In the genomic region with DNA sequence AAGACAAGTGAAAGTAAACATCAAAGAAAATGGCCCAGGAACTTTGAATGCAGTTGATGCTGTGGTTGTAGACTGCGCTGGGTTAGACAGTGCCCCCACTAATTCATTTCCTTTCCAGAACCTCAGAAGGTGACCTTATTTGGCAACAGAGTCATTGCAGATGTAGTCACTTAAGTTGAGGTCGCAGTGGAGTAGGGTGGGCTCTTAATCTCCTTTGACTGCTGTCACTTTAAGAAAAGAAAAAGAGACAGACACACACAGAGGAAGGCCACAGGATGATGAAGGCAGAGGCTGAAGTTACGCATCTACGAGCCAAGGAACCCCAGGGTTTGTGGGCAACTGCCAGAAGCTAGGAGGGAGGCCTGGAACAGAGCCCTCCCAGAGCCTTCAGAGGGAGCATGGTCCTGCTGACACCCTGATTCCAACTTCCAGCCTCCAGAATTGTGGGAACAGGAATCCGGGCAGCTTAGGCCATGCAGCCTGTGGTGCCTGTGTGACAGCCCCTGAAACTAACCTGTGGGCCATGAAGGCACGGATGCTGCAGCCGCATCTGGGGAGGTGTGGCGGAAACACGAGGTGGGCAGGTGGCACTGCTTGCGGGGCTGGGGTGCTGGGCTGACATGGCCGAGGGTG, we compare ENCODE assay signal across 9 cellular contexts.
DNase-seq lines count a peak whose midpoint lies in the region; ATAC-seq and TF ChIP-seq lines count a peak whose summit lies in the region.
"Had no signal": no experiment of that assay in that cellular context is flagged by ENCODE, and none has a peak within 500 bp of the region (broad histone marks: within the 10 kb centered on the region; RNA-seq: fewer than 3 reads in every experiment).

No MANE protein-coding gene starts in this region.

- POLR2A ChIA-PET in RWPE1 (lab: Yijun Ruan, JAX; ENCODE audit: low non-redundant PET), result no interaction called here

- no peaks in the 10 kb centered on the region for H3K36me3 ChIP-seq in KOPT-K1 (ENCODE audit: insufficient read depth, low read length)

- no peak for TF ChIP-seq CTCF in RWPE1 (conservative IDR thresholded peaks at IDR 0.05; ENCODE audit: low read depth)

- ATAC-seq in GM19452 (IDR thresholded peaks at IDR 0.05; ENCODE audit: unreplicated experiment) (peak; percentile 52), GM21723 (IDR thresholded peaks at IDR 0.05; ENCODE audit: unreplicated experiment) (no peak), GM18498 (IDR thresholded peaks at IDR 0.05; ENCODE audit: unreplicated experiment) (no peak)

- H3K27ac ChIP-seq in KOPT-K1 (ENCODE audit: low read depth, low read length, poor library complexity, severe bottlenecking) (peak overlapping the region; percentile 96), RWPE1 (no peak overlapping the region)

- DNase-seq in activated gamma-delta T cell treated with anti-CD3 and anti-CD28 coated beads, Interleukin-2, amount 50 U/mL, for 16 hours (ENCODE audit: low read depth), result peak; percentile 22
- peak; percentile 63 for DNase-seq in stimulated activated CD8-positive, alpha-beta memory T cell treated with anti-CD3 and anti-CD28 coated beads, Interleukin-4, amount 100 ng/mL, for 48 hours
- DNase-seq in NCI-H1092 (lab: John Stamatoyannopoulos, UW) (no peak), RWPE1 (ENCODE audit: low spot score) (no peak)
- DNase-seq: NCI-H510A had no signal

- CTCF ChIA-PET in RWPE1 (lab: Yijun Ruan, JAX), result interaction anchor here (0.6 kb wide), 1 partner anchor 15 kb away, joined by 7 read pairs; no protein-coding TSS in a partner anchor

- H3K9me3 ChIP-seq in KOPT-K1 (ENCODE audit: insufficient read depth, low read length, poor library complexity, severe bottlenecking), result no peaks in the 10 kb centered on the region

Comparison
In these comparisons a context has a peak if more than half of its experiments do, and no peak if none do; other contexts are left out.
1. DNase-seq: peak in activated gamma-delta T cell treated with anti-CD3 and anti-CD28 coated beads, Interleukin-2, amount 50 U/mL, for 16 hours (single experiment) and stimulated activated CD8-positive, alpha-beta memory T cell treated with anti-CD3 and anti-CD28 coated beads, Interleukin-4, amount 100 ng/mL, for 48 hours (single experiment); none in NCI-H1092 (single experiment) and RWPE1 (single experiment).